24 cellular contexts compared by ENCODE assay signal in the genomic region with DNA sequence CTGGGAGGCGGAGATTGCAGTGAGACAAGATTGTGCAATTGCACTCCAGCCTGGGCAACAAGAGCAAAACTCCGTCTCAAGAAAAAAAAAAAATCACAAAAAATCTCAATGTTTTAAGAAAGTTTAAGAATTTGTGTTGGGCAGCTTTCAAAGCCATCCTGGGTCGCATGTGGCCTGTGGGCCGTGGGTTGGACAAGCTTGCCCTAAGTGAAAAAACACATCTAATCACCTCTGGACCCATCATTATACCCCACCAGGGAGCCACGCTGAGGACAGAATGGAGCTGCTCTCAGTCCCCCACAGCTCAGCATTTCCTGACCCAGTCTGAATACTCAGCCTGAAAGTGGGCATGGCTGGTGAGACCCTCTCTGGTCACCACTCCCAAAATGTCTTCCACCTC. TPM values are rescaled to one million over a fixed set of nuclear protein-coding genes. Genes with fewer than 3 reads are reported as not detected.
"Had no signal": no experiment of that assay in that cellular context is flagged by ENCODE, and none has a peak within 500 bp of the region (broad histone marks: within the 10 kb centered on the region; RNA-seq: fewer than 3 reads in every experiment).

No MANE protein-coding gene starts in this region.

- H3K27ac Mint-ChIP-seq: endodermal cell; natural killer cell treated with Interleukin-12 subunit alpha and Interleukin-12 subunit beta and Interleukin-15 and Interleukin-18, amount 100 ng/mL, for 72 hours; neural progenitor cell had no signal

- H3K27me3 ChIP-seq: colonic mucosa, foreskin keratinocyte, neural progenitor cell, testis, tibial nerve, upper lobe of right lung, vagina had no signal

- H3K36me3 ChIP-seq: colonic mucosa, neural progenitor cell had no signal

- H3K9me3 Mint-ChIP-seq: endodermal cell; immature natural killer cell; natural killer cell treated with Interleukin-12 subunit alpha and Interleukin-12 subunit beta and Interleukin-15 and Interleukin-18, amount 100 ng/mL, for 72 hours; neural progenitor cell; stimulated activated effector memory CD8-positive, alpha-beta T cell treated with anti-CD3 and anti-CD28 coated beads, Interleukin-12 subunit alpha, Interleukin-12 subunit beta, amount 100 ng/mL, for 72 hours; stimulated activated naive CD8-positive, alpha-beta T cell treated with anti-CD3 and anti-CD28 coated beads, Interleukin-15, amount 100 ng/mL, for 72 hours had no signal

- H3K27ac ChIP-seq: colonic mucosa, foreskin keratinocyte, left ventricle myocardium inferior, lower lobe of right lung, neural progenitor cell, parathyroid adenoma, psoas muscle, testis, tibial nerve, upper lobe of right lung, vagina had no signal

- H3K36me3 Mint-ChIP-seq: natural killer cell treated with Interleukin-12 subunit alpha and Interleukin-12 subunit beta and Interleukin-15 and Interleukin-18, amount 100 ng/mL, for 72 hours had no signal

- H3K4me3 Mint-ChIP-seq: endodermal cell; immature natural killer cell; natural killer cell treated with Interleukin-12 subunit alpha and Interleukin-12 subunit beta and Interleukin-15 and Interleukin-18, amount 100 ng/mL, for 72 hours; neural progenitor cell; stimulated activated effector memory CD8-positive, alpha-beta T cell treated with anti-CD3 and anti-CD28 coated beads, Interleukin-12 subunit alpha, Interleukin-12 subunit beta, amount 100 ng/mL, for 72 hours; stimulated activated naive CD8-positive, alpha-beta T cell treated with anti-CD3 and anti-CD28 coated beads, Interleukin-15, amount 100 ng/mL, for 72 hours had no signal

- H3K4me1 ChIP-seq: colonic mucosa, foreskin keratinocyte, left ventricle myocardium inferior, lower lobe of right lung, neural progenitor cell, parathyroid adenoma, psoas muscle, testis, tibial nerve, upper lobe of right lung, vagina had no signal

- DNase-seq: colonic mucosa; dermis blood vessel endothelial cell; endodermal cell; erythroblast; foreskin keratinocyte; immature natural killer cell; left ventricle myocardium inferior; lower lobe of right lung; mesenchymal stem cell; midbrain; occipital lobe; psoas muscle; retina; small intestine; stimulated activated CD4-positive, alpha-beta T cell treated with anti-CD3 and anti-CD28 coated beads, Interleukin-2, amount 100 ng/mL, for 48 hours; stimulated activated naive CD8-positive, alpha-beta T cell treated with anti-CD3 and anti-CD28 coated beads, Interleukin-15, amount 100 ng/mL, for 72 hours; testis; upper lobe of right lung had no signal

- H3K4me3 ChIP-seq: colonic mucosa, left ventricle myocardium inferior, lower lobe of right lung, neural progenitor cell, psoas muscle, testis, tibial nerve, upper lobe of right lung, vagina had no signal

- H3K4me1 Mint-ChIP-seq: endodermal cell; immature natural killer cell; neural progenitor cell; stimulated activated effector memory CD8-positive, alpha-beta T cell treated with anti-CD3 and anti-CD28 coated beads, Interleukin-12 subunit alpha, Interleukin-12 subunit beta, amount 100 ng/mL, for 72 hours; stimulated activated naive CD8-positive, alpha-beta T cell treated with anti-CD3 and anti-CD28 coated beads, Interleukin-15, amount 100 ng/mL, for 72 hours had no signal

- H3K9me3 ChIP-seq: colonic mucosa, left ventricle myocardium inferior, lower lobe of right lung, psoas muscle, testis, tibial nerve, upper lobe of right lung, vagina had no signal

- H3K27me3 Mint-ChIP-seq: natural killer cell treated with Interleukin-12 subunit alpha and Interleukin-12 subunit beta and Interleukin-15 and Interleukin-18, amount 100 ng/mL, for 72 hours; stimulated activated naive CD8-positive, alpha-beta T cell treated with anti-CD3 and anti-CD28 coated beads, Interleukin-15, amount 100 ng/mL, for 72 hours had no signal

- ATAC-seq: foreskin keratinocyte; lower lobe of right lung; natural killer cell treated with Interleukin-12 subunit alpha and Interleukin-12 subunit beta and Interleukin-15 and Interleukin-18, amount 100 ng/mL, for 72 hours; psoas muscle; stimulated activated effector memory CD8-positive, alpha-beta T cell treated with anti-CD3 and anti-CD28 coated beads, Interleukin-12 subunit alpha, Interleukin-12 subunit beta, amount 100 ng/mL, for 72 hours; stimulated activated naive CD8-positive, alpha-beta T cell treated with anti-CD3 and anti-CD28 coated beads, Interleukin-15, amount 100 ng/mL, for 72 hours; upper lobe of right lung had no signal

RNA-seq across cellular contexts. Expression of gene RASSF2, which starts 27.6 kb away (rescaled TPM):
- total RNA-seq: foreskin keratinocyte had no signal
